In the genomic region with DNA sequence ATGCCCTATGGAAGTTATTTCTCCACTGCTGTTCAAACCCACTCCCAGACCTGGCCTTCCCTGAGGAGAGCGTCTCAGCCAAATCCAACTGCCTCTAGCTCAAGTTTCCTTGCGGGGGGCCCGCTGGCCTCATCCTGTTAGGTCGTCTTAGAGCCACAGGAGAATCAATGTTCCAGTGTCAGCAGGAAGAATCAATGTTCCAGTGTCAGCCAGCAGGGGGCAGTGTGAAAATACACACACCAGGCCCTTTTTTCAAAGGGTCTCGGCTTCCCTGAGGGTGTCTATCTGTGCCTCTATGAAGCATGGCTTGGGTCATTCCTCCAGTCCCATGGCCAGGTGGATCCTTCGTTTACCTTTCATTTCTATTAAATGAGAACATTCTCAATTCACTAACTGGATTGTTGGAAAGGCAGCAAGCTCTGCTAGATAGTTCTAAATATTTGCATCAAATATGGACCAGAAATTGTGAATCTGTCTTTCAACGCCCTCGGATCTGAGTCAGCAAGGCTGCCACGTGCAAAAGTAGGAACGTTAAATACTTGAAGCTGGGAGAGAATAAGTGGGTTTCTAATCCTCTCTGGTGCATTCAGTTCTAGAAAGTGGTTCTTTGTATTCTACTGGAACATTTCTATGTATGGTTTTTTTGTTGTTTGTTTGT, we compare ENCODE assay signal across 8 cellular contexts. TPM values are rescaled to one million over a fixed set of nuclear protein-coding genes. Genes with fewer than 3 reads are reported as not detected.
DNase-seq lines count a peak whose midpoint lies in the region; ATAC-seq and TF ChIP-seq lines count a peak whose summit lies in the region.

No MANE protein-coding gene starts in this region.

- DNase-seq in CD14-positive monocyte (ENCODE audit: low spot score), result no peak
- DNase-seq in HAP-1 (ENCODE audit: low spot score in 2 of 2), result peak; percentile 38 to 82
- DNase-seq in activated naive CD4-positive, alpha-beta T cell treated with anti-CD3 and anti-CD28 coated beads, Interleukin-2, amount 50 U/mL, for 72 hours (ENCODE audit: low spot score in 2 of 2), result peak in 1 of 2 donors; percentile 75
- peak; percentile 77 for DNase-seq in iPS-NIHi11 (ENCODE audit: low spot score)
- DNase-seq in stimulated activated CD4-positive, alpha-beta T cell treated with anti-CD3 and anti-CD28 coated beads, Interleukin-4, amount 100 ng/mL, for 24 hours, result peak; percentile 72
- DNase-seq in lower leg skin (ENCODE audit: low spot score in 2 of 2), result no peak
- DNase-seq in NCI-H226, result no peak

- no peaks in the 10 kb centered on the region for H3K4me1 ChIP-seq in HAP-1

- H3K9me2 ChIP-seq in SU-DHL-6 (replicated peaks; ENCODE audit: insufficient read depth, low read length), result no peaks in the 10 kb centered on the region

- H3K4me2 ChIP-seq in SU-DHL-6 (ENCODE audit: low read depth, low read length, poor library complexity, severe bottlenecking), result no peak overlapping the region

- peaks cover 3% of the 10 kb centered on the region; the same call in 1 of the 2 replicates for H3K27me3 ChIP-seq in HAP-1 (ENCODE audit: low read depth)
- H3K27me3 ChIP-seq in SU-DHL-6 (ENCODE audit: low read length), result no peaks in the 10 kb centered on the region

- intact Hi-C loops in CD14-positive monocyte (cut with micrococcal nuclease) (no loop called here), lower leg skin (cut with DNase I; ENCODE audit: low total_unique reads) (no loop called here)

- H3K27ac ChIP-seq in SU-DHL-6 (ENCODE audit: low read depth, low read length), result no peak overlapping the region

- no peak overlapping the region for H3K4me3 Mint-ChIP-seq in CD14-positive monocyte

- H2AFZ ChIP-seq in SU-DHL-6 (ENCODE audit: low read depth, low read length, severe bottlenecking), result no peak overlapping the region

- H4K20me1 ChIP-seq in SU-DHL-6 (ENCODE audit: low read depth, low read length), result no peaks in the 10 kb centered on the region

- H3K36me3 Mint-ChIP-seq in CD14-positive monocyte, result no peaks in the 10 kb centered on the region
- H3K36me3 Mint-ChIP-seq in activated naive CD4-positive, alpha-beta T cell treated with anti-CD3 and anti-CD28 coated beads, Interleukin-2, amount 50 U/mL, for 72 hours, result no peaks in the 10 kb centered on the region

- H3K36me3 ChIP-seq in HAP-1 (replicated peaks) (no peaks in the 10 kb centered on the region), SU-DHL-6 (ENCODE audit: low read length) (no peaks in the 10 kb centered on the region)

- H3F3A ChIP-seq in SU-DHL-6 (ENCODE audit: insufficient read depth), result no peaks in the 10 kb centered on the region

- 33 to 34% methylated on average over 10 of the region's 10 CpGs for WGBS in lower leg skin, 2 donors

- H3K9me3 Mint-ChIP-seq in CD14-positive monocyte, result no peaks in the 10 kb centered on the region
- H3K9me3 Mint-ChIP-seq in activated naive CD4-positive, alpha-beta T cell treated with anti-CD3 and anti-CD28 coated beads, Interleukin-2, amount 50 U/mL, for 72 hours, result no peaks in the 10 kb centered on the region

- in situ Hi-C loops in HAP-1 (cut with MboI; ENCODE audit: low sequenced_read_pairs), result no loop called here

- H3K27me3 Mint-ChIP-seq in CD14-positive monocyte (ENCODE audit: low read depth in 3 of 3), result peaks cover 0 to 6% (median 6%) of the 10 kb centered on the region in 3 donors

- no peak overlapping the region for H3K9ac ChIP-seq in SU-DHL-6 (ENCODE audit: low read length)

- H3K9me3 ChIP-seq in HAP-1 (no peaks in the 10 kb centered on the region), SU-DHL-6 (ENCODE audit: insufficient read depth, low read length) (no peaks in the 10 kb centered on the region)

- peak; percentile 93 for TF ChIP-seq CTCF in CD14-positive monocyte (IDR thresholded peaks at IDR 0.05)
- peak; percentile 86 for TF ChIP-seq CTCF in SU-DHL-6 (IDR thresholded peaks at IDR 0.05; ENCODE audit: insufficient read depth, low read length, poor library complexity, severe bottlenecking)
- TF ChIP-seq CTCF in lower leg skin (IDR thresholded peaks at IDR 0.05), result no peak

- peak; percentile 54 to 62 for ATAC-seq in activated naive CD4-positive, alpha-beta T cell treated with anti-CD3 and anti-CD28 coated beads, Interleukin-2, amount 50 U/mL, for 72 hours

- no peak for TF ChIP-seq POLR2A in lower leg skin (IDR thresholded peaks at IDR 0.05)

- peaks cover 2% of the 10 kb centered on the region for H3K4me1 Mint-ChIP-seq in CD14-positive monocyte

- H3K27ac Mint-ChIP-seq in CD14-positive monocyte, result peak overlapping the region in 1 of 7 donors; percentile 12
- H3K27ac Mint-ChIP-seq in activated naive CD4-positive, alpha-beta T cell treated with anti-CD3 and anti-CD28 coated beads, Interleukin-2, amount 50 U/mL, for 72 hours, result no peak overlapping the region

- no peaks in the 10 kb centered on the region for H3K79me2 ChIP-seq in SU-DHL-6 (ENCODE audit: insufficient read depth, low read length)

- H3K4me3 ChIP-seq in HAP-1 (no peak overlapping the region), SU-DHL-6 (ENCODE audit: insufficient read depth, low read length, poor library complexity, severe bottlenecking) (no peak overlapping the region), lower leg skin (ENCODE audit: low read depth, poor library complexity, severe bottlenecking) (no peak overlapping the region)

RNA-seq across cellular contexts. Expression of a gene that starts 19.2 kb away (rescaled TPM):
- polyA plus RNA-seq in CD14-positive monocyte, result not detected
- not detected for total RNA-seq in activated naive CD4-positive, alpha-beta T cell treated with anti-CD3 and anti-CD28 coated beads, Interleukin-2, amount 50 U/mL, for 72 hours
- under 1 TPM in 2 of 4 donors, not detected in 2; 0.06 to 0.46 TPM for total RNA-seq in lower leg skin

RNA-seq across cellular contexts. Expression of a gene that starts 54.6 kb away (rescaled TPM):
- polyA plus RNA-seq in CD14-positive monocyte, result 100 to 1,000 TPM; 108 to 131 TPM
- total RNA-seq in activated naive CD4-positive, alpha-beta T cell treated with anti-CD3 and anti-CD28 coated beads, Interleukin-2, amount 50 U/mL, for 72 hours, result 10 to 100 TPM; 30.2 to 32.1 TPM
- total RNA-seq in lower leg skin, result 100 to 1,000 TPM; 125 to 164 (median 136) TPM

Comparison
In these comparisons a context has a peak if more than half of its experiments do, and no peak if none do; other contexts are left out.
1. DNase-seq: peak in HAP-1 (2 of 2), iPS-NIHi11 (single experiment) and stimulated activated CD4-positive, alpha-beta T cell treated with anti-CD3 and anti-CD28 coated beads, Interleukin-4, amount 100 ng/mL, for 24 hours (single experiment); none in CD14-positive monocyte (single experiment), lower leg skin (0 of 2) and NCI-H226 (single experiment).
2. CTCF ChIP-seq: peak in CD14-positive monocyte (single experiment) and SU-DHL-6 (single experiment); none in lower leg skin (0 of 3).